Comparison of ENCODE assay signal across 1 cellular context in the genomic region with DNA sequence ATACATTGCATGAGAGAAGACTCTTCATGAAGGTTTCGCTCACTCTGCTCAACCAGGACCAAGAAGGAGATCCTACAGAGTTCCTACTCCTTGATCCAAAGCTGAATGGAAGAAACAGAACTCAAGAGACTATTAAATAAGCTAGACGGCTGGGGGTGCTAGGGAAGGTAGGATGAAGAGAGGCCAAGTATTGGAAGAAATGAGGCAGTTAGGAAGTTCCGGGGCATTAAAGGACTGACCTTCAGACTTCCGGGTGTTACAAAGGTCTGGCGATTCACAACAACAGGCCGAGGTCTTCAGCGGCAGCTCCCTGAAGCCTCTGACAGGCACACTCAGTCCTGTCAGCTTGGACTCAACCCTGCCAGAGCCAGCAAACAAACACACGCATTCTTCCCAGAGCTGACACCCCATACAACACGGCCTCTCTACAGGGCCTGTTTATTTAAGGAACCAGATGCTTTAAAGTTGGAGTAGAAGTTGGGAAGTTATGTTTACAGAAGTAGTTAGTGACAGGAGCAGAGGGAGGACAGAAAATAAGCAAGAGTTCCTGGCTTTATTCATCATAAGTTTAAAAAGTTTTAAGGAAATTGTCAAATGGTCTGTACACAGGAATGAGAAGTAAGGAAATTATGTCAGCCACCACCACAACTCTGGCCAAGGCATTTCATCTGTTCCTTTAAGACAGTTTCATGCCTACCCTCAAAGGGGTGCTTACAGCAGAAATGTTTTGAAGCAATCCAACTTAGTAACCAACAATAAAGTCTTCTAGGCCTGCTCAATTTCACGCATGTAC.
TF ChIP-seq lines count a peak whose summit lies in the region.

No MANE protein-coding gene starts in this region.

TF ChIP-seq in HepG2, 621 proteins besides CTCF, POLR2A, EP300 and RAD21 (continued from another document and continues in another):
- TF ChIP-seq, protein P1, sequence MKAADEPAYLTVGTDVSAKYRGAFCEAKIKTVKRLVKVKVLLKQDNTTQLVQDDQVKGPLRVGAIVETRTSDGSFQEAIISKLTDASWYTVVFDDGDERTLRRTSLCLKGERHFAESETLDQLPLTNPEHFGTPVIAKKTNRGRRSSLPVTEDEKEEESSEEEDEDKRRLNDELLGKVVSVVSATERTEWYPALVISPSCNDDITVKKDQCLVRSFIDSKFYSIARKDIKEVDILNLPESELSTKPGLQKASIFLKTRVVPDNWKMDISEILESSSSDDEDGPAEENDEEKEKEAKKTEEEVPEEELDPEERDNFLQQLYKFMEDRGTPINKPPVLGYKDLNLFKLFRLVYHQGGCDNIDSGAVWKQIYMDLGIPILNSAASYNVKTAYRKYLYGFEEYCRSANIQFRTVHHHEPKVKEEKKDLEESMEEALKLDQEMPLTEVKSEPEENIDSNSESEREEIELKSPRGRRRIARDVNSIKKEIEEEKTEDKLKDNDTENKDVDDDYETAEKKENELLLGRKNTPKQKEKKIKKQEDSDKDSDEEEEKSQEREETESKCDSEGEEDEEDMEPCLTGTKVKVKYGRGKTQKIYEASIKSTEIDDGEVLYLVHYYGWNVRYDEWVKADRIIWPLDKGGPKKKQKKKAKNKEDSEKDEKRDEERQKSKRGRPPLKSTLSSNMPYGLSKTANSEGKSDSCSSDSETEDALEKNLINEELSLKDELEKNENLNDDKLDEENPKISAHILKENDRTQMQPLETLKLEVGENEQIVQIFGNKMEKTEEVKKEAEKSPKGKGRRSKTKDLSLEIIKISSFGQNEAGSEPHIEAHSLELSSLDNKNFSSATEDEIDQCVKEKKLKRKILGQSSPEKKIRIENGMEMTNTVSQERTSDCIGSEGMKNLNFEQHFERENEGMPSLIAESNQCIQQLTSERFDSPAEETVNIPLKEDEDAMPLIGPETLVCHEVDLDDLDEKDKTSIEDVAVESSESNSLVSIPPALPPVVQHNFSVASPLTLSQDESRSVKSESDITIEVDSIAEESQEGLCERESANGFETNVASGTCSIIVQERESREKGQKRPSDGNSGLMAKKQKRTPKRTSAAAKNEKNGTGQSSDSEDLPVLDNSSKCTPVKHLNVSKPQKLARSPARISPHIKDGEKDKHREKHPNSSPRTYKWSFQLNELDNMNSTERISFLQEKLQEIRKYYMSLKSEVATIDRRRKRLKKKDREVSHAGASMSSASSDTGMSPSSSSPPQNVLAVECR (CRISPR knock-in tag; IDR thresholded peaks at IDR 0.05; ENCODE audit: borderline replicate concordance), result peak; percentile 85
- TF ChIP-seq NBN (conservative IDR thresholded peaks at IDR 0.05) (no peak), HDAC2 (CRISPR knock-in tag; IDR thresholded peaks at IDR 0.05) (peak; percentile 95), HNRNPUL1 (IDR thresholded peaks at IDR 0.05; ENCODE audit: low read depth, low read length) (no peak), ZNF296 (CRISPR knock-in tag; conservative IDR thresholded peaks at IDR 0.05) (no peak), TCF12 (IDR thresholded peaks at IDR 0.05) (no peak), TCF12 (CRISPR knock-in tag; IDR thresholded peaks at IDR 0.05) (no peak), MAFF (IDR thresholded peaks at IDR 0.05; ENCODE audit: low read depth, low read length) (no peak), ZFP36L2 (CRISPR knock-in tag; IDR thresholded peaks at IDR 0.05) (no peak), CREB1 (IDR thresholded peaks at IDR 0.05) (peak; percentile 56; the same call in 1 of the 2 replicates), CREB1 (CRISPR knock-in tag; IDR thresholded peaks at IDR 0.05) (peak; percentile 69), ZNF337 (CRISPR knock-in tag; IDR thresholded peaks at IDR 0.05; ENCODE audit: borderline replicate concordance, low read depth) (no peak), DNMT3B (CRISPR knock-in tag; conservative IDR thresholded peaks at IDR 0.05) (no peak), GATAD1 (CRISPR knock-in tag; IDR thresholded peaks at IDR 0.05) (peak; percentile 75), SIX4 (CRISPR knock-in tag; IDR thresholded peaks at IDR 0.05) (peak; percentile 54; the same call in 1 of the 2 replicates), STAG1 (CRISPR knock-in tag; IDR thresholded peaks at IDR 0.05) (peak; percentile 27; the same call in 1 of the 2 replicates), HOXA9 (CRISPR knock-in tag; IDR thresholded peaks at IDR 0.05; ENCODE audit: borderline replicate concordance) (no peak), ZNF180 (CRISPR knock-in tag; IDR thresholded peaks at IDR 0.05; ENCODE audit: borderline replicate concordance, low read depth) (no peak), ZNF382 (CRISPR knock-in tag; IDR thresholded peaks at IDR 0.05; ENCODE audit: borderline replicate concordance) (no peak), YEATS4 (CRISPR knock-in tag; IDR thresholded peaks at IDR 0.05; ENCODE audit: borderline replicate concordance) (peak; percentile 89), FOXM1 (CRISPR knock-in tag; IDR thresholded peaks at IDR 0.05) (no peak), JUNB (CRISPR knock-in tag; IDR thresholded peaks at IDR 0.05; ENCODE audit: borderline replicate concordance) (no peak; the same call in 1 of the 2 replicates), ZNF253 (CRISPR knock-in tag; IDR thresholded peaks at IDR 0.05; ENCODE audit: borderline replicate concordance) (no peak), ATF7 (IDR thresholded peaks at IDR 0.05) (no peak), ATF7 (CRISPR knock-in tag; IDR thresholded peaks at IDR 0.05) (no peak), ZFY (CRISPR knock-in tag; IDR thresholded peaks at IDR 0.05) (peak; percentile 61)
- TF ChIP-seq, protein P2, sequence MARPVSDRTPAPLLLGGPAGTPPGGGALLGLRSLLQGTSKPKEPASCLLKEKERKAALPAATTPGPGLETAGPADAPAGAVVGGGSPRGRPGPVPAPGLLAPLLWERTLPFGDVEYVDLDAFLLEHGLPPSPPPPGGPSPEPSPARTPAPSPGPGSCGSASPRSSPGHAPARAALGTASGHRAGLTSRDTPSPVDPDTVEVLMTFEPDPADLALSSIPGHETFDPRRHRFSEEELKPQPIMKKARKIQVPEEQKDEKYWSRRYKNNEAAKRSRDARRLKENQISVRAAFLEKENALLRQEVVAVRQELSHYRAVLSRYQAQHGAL (CRISPR knock-in tag; IDR thresholded peaks at IDR 0.05; ENCODE audit: not compliant biosample characterization), result no peak
- TF ChIP-seq, protein P3, sequence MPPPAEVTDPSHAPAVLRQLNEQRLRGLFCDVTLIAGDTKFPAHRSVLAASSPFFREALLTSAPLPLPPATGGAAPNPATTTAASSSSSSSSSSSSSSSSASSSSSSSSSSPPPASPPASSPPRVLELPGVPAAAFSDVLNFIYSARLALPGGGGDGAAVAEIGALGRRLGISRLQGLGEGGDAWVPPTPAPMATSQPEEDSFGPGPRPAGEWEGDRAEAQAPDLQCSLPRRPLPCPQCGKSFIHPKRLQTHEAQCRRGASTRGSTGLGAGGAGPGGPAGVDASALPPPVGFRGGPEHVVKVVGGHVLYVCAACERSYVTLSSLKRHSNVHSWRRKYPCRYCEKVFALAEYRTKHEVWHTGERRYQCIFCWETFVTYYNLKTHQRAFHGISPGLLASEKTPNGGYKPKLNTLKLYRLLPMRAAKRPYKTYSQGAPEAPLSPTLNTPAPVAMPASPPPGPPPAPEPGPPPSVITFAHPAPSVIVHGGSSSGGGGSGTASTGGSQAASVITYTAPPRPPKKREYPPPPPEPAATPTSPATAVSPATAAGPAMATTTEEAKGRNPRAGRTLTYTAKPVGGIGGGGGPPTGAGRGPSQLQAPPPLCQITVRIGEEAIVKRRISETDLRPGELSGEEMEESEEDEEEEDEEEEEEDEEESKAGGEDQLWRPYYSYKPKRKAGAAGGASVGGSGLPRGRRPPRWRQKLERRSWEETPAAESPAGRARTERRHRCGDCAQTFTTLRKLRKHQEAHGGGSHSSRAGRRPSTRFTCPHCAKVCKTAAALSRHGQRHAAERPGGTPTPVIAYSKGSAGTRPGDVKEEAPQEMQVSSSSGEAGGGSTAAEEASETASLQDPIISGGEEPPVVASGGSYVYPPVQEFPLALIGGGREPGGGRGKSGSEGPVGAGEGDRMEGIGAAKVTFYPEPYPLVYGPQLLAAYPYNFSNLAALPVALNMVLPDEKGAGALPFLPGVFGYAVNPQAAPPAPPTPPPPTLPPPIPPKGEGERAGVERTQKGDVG (CRISPR knock-in tag; IDR thresholded peaks at IDR 0.05; ENCODE audit: borderline replicate concordance), result peak; percentile 62; the same call in 1 of the 2 replicates
- TF ChIP-seq, protein P4, sequence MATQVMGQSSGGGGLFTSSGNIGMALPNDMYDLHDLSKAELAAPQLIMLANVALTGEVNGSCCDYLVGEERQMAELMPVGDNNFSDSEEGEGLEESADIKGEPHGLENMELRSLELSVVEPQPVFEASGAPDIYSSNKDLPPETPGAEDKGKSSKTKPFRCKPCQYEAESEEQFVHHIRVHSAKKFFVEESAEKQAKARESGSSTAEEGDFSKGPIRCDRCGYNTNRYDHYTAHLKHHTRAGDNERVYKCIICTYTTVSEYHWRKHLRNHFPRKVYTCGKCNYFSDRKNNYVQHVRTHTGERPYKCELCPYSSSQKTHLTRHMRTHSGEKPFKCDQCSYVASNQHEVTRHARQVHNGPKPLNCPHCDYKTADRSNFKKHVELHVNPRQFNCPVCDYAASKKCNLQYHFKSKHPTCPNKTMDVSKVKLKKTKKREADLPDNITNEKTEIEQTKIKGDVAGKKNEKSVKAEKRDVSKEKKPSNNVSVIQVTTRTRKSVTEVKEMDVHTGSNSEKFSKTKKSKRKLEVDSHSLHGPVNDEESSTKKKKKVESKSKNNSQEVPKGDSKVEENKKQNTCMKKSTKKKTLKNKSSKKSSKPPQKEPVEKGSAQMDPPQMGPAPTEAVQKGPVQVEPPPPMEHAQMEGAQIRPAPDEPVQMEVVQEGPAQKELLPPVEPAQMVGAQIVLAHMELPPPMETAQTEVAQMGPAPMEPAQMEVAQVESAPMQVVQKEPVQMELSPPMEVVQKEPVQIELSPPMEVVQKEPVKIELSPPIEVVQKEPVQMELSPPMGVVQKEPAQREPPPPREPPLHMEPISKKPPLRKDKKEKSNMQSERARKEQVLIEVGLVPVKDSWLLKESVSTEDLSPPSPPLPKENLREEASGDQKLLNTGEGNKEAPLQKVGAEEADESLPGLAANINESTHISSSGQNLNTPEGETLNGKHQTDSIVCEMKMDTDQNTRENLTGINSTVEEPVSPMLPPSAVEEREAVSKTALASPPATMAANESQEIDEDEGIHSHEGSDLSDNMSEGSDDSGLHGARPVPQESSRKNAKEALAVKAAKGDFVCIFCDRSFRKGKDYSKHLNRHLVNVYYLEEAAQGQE (IDR thresholded peaks at IDR 0.05; ENCODE audit: borderline replicate concordance in 1 of 2, low read depth in 1 of 2, low read length in 2 of 2), result peak in 1 of 2 experiments; percentile 67; a peak in 2 of 4 replicates
- TF ChIP-seq, protein P5, sequence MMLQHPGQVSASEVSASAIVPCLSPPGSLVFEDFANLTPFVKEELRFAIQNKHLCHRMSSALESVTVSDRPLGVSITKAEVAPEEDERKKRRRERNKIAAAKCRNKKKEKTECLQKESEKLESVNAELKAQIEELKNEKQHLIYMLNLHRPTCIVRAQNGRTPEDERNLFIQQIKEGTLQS (CRISPR knock-in tag; IDR thresholded peaks at IDR 0.05), result no peak
- TF ChIP-seq, protein P6, sequence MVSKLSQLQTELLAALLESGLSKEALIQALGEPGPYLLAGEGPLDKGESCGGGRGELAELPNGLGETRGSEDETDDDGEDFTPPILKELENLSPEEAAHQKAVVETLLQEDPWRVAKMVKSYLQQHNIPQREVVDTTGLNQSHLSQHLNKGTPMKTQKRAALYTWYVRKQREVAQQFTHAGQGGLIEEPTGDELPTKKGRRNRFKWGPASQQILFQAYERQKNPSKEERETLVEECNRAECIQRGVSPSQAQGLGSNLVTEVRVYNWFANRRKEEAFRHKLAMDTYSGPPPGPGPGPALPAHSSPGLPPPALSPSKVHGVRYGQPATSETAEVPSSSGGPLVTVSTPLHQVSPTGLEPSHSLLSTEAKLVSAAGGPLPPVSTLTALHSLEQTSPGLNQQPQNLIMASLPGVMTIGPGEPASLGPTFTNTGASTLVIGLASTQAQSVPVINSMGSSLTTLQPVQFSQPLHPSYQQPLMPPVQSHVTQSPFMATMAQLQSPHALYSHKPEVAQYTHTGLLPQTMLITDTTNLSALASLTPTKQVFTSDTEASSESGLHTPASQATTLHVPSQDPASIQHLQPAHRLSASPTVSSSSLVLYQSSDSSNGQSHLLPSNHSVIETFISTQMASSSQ (IDR thresholded peaks at IDR 0.05; ENCODE audit: low read depth), result no peak
- TF ChIP-seq, protein P6 (CRISPR knock-in tag; IDR thresholded peaks at IDR 0.05; ENCODE audit: borderline replicate concordance), result no peak; the same call in 1 of the 2 replicates
- TF ChIP-seq, protein P7, sequence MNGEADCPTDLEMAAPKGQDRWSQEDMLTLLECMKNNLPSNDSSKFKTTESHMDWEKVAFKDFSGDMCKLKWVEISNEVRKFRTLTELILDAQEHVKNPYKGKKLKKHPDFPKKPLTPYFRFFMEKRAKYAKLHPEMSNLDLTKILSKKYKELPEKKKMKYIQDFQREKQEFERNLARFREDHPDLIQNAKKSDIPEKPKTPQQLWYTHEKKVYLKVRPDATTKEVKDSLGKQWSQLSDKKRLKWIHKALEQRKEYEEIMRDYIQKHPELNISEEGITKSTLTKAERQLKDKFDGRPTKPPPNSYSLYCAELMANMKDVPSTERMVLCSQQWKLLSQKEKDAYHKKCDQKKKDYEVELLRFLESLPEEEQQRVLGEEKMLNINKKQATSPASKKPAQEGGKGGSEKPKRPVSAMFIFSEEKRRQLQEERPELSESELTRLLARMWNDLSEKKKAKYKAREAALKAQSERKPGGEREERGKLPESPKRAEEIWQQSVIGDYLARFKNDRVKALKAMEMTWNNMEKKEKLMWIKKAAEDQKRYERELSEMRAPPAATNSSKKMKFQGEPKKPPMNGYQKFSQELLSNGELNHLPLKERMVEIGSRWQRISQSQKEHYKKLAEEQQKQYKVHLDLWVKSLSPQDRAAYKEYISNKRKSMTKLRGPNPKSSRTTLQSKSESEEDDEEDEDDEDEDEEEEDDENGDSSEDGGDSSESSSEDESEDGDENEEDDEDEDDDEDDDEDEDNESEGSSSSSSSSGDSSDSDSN (CRISPR knock-in tag; IDR thresholded peaks at IDR 0.05), result peak; percentile 65
- TF ChIP-seq, protein P8, sequence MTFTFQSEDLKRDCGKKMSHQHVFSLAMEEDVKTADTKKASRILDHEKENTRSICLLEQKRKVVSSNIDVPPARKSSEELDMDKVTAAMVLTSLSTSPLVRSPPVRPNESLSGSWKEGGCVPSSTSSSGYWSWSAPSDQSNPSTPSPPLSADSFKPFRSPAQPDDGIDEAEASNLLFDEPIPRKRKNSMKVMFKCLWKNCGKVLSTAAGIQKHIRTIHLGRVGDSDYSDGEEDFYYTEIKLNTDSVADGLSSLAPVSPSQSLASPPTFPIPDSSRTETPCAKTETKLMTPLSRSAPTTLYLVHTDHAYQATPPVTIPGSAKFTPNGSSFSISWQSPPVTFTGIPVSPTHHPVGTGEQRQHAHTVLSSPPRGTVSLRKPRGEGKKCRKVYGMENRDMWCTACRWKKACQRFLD (CRISPR knock-in tag; IDR thresholded peaks at IDR 0.05; ENCODE audit: borderline replicate concordance), result no peak
